In the genomic region with DNA sequence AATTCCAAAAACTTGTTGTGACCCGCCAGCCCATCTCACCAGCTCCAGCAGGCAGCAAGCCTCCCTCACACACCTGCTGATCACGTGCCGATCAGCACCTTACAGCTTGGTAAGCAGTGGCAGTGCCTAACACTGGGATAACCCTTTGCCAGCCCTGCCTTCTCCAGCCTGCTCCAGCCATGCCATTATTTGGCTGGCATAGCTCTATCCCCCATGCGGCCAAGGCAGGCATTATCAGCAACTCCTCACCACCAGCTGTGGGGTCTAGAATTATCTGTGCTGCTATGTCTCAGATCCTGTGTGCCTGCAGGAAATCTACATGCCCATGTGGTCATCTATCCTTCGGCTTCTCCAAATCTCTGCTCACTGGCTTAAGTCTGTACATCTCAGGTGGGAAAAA, we compare ENCODE assay signal across 1 cellular context.
TF ChIP-seq lines count a peak whose summit lies in the region.

No MANE protein-coding gene starts in this region.

TF ChIP-seq in WTC11, 78 proteins besides CTCF, POLR2A, EP300 and RAD21:
- TF ChIP-seq, protein P1, sequence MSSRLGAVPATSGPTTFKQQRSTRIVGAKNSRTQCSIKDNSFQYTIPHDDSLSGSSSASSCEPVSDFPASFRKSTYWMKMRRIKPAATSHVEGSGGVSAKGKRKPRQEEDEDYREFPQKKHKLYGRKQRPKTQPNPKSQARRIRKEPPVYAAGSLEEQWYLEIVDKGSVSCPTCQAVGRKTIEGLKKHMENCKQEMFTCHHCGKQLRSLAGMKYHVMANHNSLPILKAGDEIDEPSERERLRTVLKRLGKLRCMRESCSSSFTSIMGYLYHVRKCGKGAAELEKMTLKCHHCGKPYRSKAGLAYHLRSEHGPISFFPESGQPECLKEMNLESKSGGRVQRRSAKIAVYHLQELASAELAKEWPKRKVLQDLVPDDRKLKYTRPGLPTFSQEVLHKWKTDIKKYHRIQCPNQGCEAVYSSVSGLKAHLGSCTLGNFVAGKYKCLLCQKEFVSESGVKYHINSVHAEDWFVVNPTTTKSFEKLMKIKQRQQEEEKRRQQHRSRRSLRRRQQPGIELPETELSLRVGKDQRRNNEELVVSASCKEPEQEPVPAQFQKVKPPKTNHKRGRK (CRISPR knock-in tag; IDR thresholded peaks at IDR 0.05; ENCODE audit: borderline replicate concordance), result no peak
- TF ChIP-seq ETV6 (CRISPR knock-in tag; IDR thresholded peaks at IDR 0.05) (no peak), EMX1 (CRISPR knock-in tag; IDR thresholded peaks at IDR 0.05) (no peak), ZNF317 (CRISPR knock-in tag; IDR thresholded peaks at IDR 0.05; ENCODE audit: borderline replicate concordance, low read depth) (no peak), ZNF396 (CRISPR knock-in tag; IDR thresholded peaks at IDR 0.05; ENCODE audit: borderline replicate concordance) (no peak), NR2C2 (CRISPR knock-in tag; IDR thresholded peaks at IDR 0.05) (no peak), JUN (CRISPR knock-in tag; IDR thresholded peaks at IDR 0.05) (no peak), ESRRA (CRISPR knock-in tag; IDR thresholded peaks at IDR 0.05; ENCODE audit: borderline replicate concordance) (no peak), ATF1 (CRISPR knock-in tag; IDR thresholded peaks at IDR 0.05) (no peak)
- TF ChIP-seq, protein P2, sequence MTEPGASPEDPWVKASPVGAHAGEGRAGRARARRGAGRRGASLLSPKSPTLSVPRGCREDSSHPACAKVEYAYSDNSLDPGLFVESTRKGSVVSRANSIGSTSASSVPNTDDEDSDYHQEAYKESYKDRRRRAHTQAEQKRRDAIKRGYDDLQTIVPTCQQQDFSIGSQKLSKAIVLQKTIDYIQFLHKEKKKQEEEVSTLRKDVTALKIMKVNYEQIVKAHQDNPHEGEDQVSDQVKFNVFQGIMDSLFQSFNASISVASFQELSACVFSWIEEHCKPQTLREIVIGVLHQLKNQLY (CRISPR knock-in tag; IDR thresholded peaks at IDR 0.05), result no peak
- TF ChIP-seq, protein P3, sequence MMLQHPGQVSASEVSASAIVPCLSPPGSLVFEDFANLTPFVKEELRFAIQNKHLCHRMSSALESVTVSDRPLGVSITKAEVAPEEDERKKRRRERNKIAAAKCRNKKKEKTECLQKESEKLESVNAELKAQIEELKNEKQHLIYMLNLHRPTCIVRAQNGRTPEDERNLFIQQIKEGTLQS (CRISPR knock-in tag; conservative IDR thresholded peaks at IDR 0.05), result no peak
- TF ChIP-seq, protein P4, sequence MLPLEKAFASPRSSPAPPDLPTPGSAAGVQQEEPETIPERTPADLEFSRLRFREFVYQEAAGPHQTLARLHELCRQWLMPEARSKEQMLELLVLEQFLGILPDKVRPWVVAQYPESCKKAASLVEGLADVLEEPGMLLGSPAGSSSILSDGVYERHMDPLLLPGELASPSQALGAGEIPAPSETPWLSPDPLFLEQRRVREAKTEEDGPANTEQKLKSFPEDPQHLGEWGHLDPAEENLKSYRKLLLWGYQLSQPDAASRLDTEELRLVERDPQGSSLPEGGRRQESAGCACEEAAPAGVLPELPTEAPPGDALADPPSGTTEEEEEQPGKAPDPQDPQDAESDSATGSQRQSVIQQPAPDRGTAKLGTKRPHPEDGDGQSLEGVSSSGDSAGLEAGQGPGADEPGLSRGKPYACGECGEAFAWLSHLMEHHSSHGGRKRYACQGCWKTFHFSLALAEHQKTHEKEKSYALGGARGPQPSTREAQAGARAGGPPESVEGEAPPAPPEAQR (CRISPR knock-in tag; IDR thresholded peaks at IDR 0.05), result no peak
- TF ChIP-seq, protein P5, sequence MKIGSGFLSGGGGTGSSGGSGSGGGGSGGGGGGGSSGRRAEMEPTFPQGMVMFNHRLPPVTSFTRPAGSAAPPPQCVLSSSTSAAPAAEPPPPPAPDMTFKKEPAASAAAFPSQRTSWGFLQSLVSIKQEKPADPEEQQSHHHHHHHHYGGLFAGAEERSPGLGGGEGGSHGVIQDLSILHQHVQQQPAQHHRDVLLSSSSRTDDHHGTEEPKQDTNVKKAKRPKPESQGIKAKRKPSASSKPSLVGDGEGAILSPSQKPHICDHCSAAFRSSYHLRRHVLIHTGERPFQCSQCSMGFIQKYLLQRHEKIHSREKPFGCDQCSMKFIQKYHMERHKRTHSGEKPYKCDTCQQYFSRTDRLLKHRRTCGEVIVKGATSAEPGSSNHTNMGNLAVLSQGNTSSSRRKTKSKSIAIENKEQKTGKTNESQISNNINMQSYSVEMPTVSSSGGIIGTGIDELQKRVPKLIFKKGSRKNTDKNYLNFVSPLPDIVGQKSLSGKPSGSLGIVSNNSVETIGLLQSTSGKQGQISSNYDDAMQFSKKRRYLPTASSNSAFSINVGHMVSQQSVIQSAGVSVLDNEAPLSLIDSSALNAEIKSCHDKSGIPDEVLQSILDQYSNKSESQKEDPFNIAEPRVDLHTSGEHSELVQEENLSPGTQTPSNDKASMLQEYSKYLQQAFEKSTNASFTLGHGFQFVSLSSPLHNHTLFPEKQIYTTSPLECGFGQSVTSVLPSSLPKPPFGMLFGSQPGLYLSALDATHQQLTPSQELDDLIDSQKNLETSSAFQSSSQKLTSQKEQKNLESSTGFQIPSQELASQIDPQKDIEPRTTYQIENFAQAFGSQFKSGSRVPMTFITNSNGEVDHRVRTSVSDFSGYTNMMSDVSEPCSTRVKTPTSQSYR (CRISPR knock-in tag; IDR thresholded peaks at IDR 0.05), result no peak
- TF ChIP-seq, protein P6, sequence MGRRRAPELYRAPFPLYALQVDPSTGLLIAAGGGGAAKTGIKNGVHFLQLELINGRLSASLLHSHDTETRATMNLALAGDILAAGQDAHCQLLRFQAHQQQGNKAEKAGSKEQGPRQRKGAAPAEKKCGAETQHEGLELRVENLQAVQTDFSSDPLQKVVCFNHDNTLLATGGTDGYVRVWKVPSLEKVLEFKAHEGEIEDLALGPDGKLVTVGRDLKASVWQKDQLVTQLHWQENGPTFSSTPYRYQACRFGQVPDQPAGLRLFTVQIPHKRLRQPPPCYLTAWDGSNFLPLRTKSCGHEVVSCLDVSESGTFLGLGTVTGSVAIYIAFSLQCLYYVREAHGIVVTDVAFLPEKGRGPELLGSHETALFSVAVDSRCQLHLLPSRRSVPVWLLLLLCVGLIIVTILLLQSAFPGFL (CRISPR knock-in tag; IDR thresholded peaks at IDR 0.05; ENCODE audit: borderline replicate concordance), result no peak
- TF ChIP-seq, protein P7, sequence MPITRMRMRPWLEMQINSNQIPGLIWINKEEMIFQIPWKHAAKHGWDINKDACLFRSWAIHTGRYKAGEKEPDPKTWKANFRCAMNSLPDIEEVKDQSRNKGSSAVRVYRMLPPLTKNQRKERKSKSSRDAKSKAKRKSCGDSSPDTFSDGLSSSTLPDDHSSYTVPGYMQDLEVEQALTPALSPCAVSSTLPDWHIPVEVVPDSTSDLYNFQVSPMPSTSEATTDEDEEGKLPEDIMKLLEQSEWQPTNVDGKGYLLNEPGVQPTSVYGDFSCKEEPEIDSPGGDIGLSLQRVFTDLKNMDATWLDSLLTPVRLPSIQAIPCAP (CRISPR knock-in tag; IDR thresholded peaks at IDR 0.05), result no peak
